Comparison of ENCODE assay signal across 15 cellular contexts in genomic region chr10:7302393-7303054, GRCh38.
A peak's percentile ranks its signal among the peaks of the same experiment; 100 is the strongest.
DNase-seq lines count a peak whose midpoint lies in the region; ATAC-seq, FAIRE-seq and TF ChIP-seq lines count a peak whose summit lies in the region.
"Had no signal": no experiment of that assay in that cellular context is flagged by ENCODE, and none has a peak within 500 bp of the region (broad histone marks: within the 10 kb centered on the region; RNA-seq: fewer than 3 reads in every experiment).

No MANE protein-coding gene starts in this region.

- H3K9me3 ChIP-seq in astrocyte (ENCODE audit: insufficient read depth, low read depth, low read length) (no peaks in the 10 kb centered on the region), right lobe of liver (no peaks in the 10 kb centered on the region)

- DNase-seq in activated naive CD4-positive, alpha-beta T cell treated with anti-CD3 and anti-CD28 coated beads for 36 hours, result no peak
- DNase-seq in astrocyte (ENCODE audit: low read depth) (peak; percentile 71), lung microvascular endothelial cell (ENCODE audit: low read depth in 2 of 2) (peak; percentile 6 to 12), urothelium cell line (ENCODE audit: low spot score) (peak; percentile 46), right lobe of liver (no peak)
- DNase-seq: activated CD4-positive, alpha-beta memory T cell treated with anti-CD3 and anti-CD28 coated beads, Interleukin-2, amount 10 ng/mL, durations not matched to agents 7 days and 5 days; Caco-2; left ventricle myocardium inferior; NCI-H748 treated with DMSO at 0.1 percent for 48 hours had no signal

- FAIRE-seq in astrocyte (lab: Jason Lieb, UNC) (no peak), urothelium cell line (lab: Jason Lieb, UNC) (no peak)
- FAIRE-seq: A204.1 had no signal

- 61% methylated on average over 4 of the region's 4 CpGs for WGBS in right lobe of liver (ENCODE audit: insufficient coverage, low coverage, low lambda C conversion rate, missing lambda C conversion rate)

- peaks cover 91% of the 10 kb centered on the region for H3K4me1 Mint-ChIP-seq in activated naive CD4-positive, alpha-beta T cell treated with anti-CD3 and anti-CD28 coated beads, Interleukin-2, amount 50 U/mL, for 24 hours
- peaks cover 54% of the 10 kb centered on the region for H3K4me1 Mint-ChIP-seq in activated naive CD4-positive, alpha-beta T cell treated with anti-CD3 and anti-CD28 coated beads for 36 hours (ENCODE audit: low read depth)
- peaks cover 27% of the 10 kb centered on the region for H3K4me1 Mint-ChIP-seq in astrocyte (ENCODE audit: low read depth, unreplicated experiment)
- H3K4me1 Mint-ChIP-seq: activated CD4-positive, alpha-beta memory T cell treated with anti-CD3 and anti-CD28 coated beads, Interleukin-2, amount 10 ng/mL, durations not matched to agents 7 days and 5 days had no signal

- H3K27ac ChIP-seq in astrocyte (ENCODE audit: low read depth, low read length) (no peak overlapping the region), right lobe of liver (no peak overlapping the region)
- H3K27ac ChIP-seq: left ventricle myocardium inferior had no signal

- H2AFZ ChIP-seq in astrocyte (ENCODE audit: low read depth, low read length), result no peak overlapping the region

- H3K79me2 ChIP-seq in astrocyte (ENCODE audit: insufficient read depth, low read length), result no peaks in the 10 kb centered on the region

- no peaks in the 10 kb centered on the region for H3K4me1 ChIP-seq in astrocyte (ENCODE audit: insufficient read depth, low read length)
- no peaks in the 10 kb centered on the region for H3K4me1 ChIP-seq in right lobe of liver
- H3K4me1 ChIP-seq: Caco-2 had no signal

- TF ChIP-seq POLR2A in right lobe of liver (IDR thresholded peaks at IDR 0.05), result no peak

- H3K9me3 Mint-ChIP-seq in activated naive CD4-positive, alpha-beta T cell treated with anti-CD3 and anti-CD28 coated beads, Interleukin-2, amount 50 U/mL, for 24 hours, result no peaks in the 10 kb centered on the region
- peaks cover 12% of the 10 kb centered on the region for H3K9me3 Mint-ChIP-seq in activated naive CD4-positive, alpha-beta T cell treated with anti-CD3 and anti-CD28 coated beads for 36 hours
- H3K9me3 Mint-ChIP-seq in astrocyte (ENCODE audit: unreplicated experiment), result peaks cover 10% of the 10 kb centered on the region
- H3K9me3 Mint-ChIP-seq: central memory CD8-positive, alpha-beta T cell had no signal

- peak overlapping the region; percentile 5 for H3K27ac Mint-ChIP-seq in activated naive CD4-positive, alpha-beta T cell treated with anti-CD3 and anti-CD28 coated beads, Interleukin-2, amount 50 U/mL, for 24 hours
- H3K27ac Mint-ChIP-seq in activated naive CD4-positive, alpha-beta T cell treated with anti-CD3 and anti-CD28 coated beads for 36 hours, result no peak overlapping the region
- H3K27ac Mint-ChIP-seq in astrocyte (ENCODE audit: unreplicated experiment), result peak overlapping the region; percentile 1
- H3K27ac Mint-ChIP-seq: activated CD4-positive, alpha-beta memory T cell treated with anti-CD3 and anti-CD28 coated beads, Interleukin-2, amount 10 ng/mL, durations not matched to agents 7 days and 5 days had no signal

- TF ChIP-seq CTCF in astrocyte (IDR thresholded peaks at IDR 0.05; ENCODE audit: insufficient read depth, low read depth, low read length) (no peak), right lobe of liver (IDR thresholded peaks at IDR 0.05) (no peak)

- H3K36me3 ChIP-seq in astrocyte (ENCODE audit: insufficient read depth, low read length) (no peaks in the 10 kb centered on the region), right lobe of liver (no peaks in the 10 kb centered on the region)
- H3K36me3 ChIP-seq: left ventricle myocardium inferior had no signal

- H3K4me2 ChIP-seq in astrocyte (ENCODE audit: low read length), result no peak overlapping the region

- peaks cover 21% of the 10 kb centered on the region for H3K36me3 Mint-ChIP-seq in activated naive CD4-positive, alpha-beta T cell treated with anti-CD3 and anti-CD28 coated beads, Interleukin-2, amount 50 U/mL, for 24 hours
- H3K36me3 Mint-ChIP-seq in activated naive CD4-positive, alpha-beta T cell treated with anti-CD3 and anti-CD28 coated beads for 36 hours (ENCODE audit: low read depth), result peaks cover 25% of the 10 kb centered on the region
- H3K36me3 Mint-ChIP-seq in astrocyte (ENCODE audit: low read depth, unreplicated experiment), result no peaks in the 10 kb centered on the region

- H3K27me3 Mint-ChIP-seq in activated naive CD4-positive, alpha-beta T cell treated with anti-CD3 and anti-CD28 coated beads, Interleukin-2, amount 50 U/mL, for 24 hours, result no peaks in the 10 kb centered on the region
- H3K27me3 Mint-ChIP-seq in activated naive CD4-positive, alpha-beta T cell treated with anti-CD3 and anti-CD28 coated beads for 36 hours (ENCODE audit: low read depth), result no peaks in the 10 kb centered on the region
- H3K27me3 Mint-ChIP-seq in astrocyte (ENCODE audit: low read depth, unreplicated experiment), result no peaks in the 10 kb centered on the region
- H3K27me3 Mint-ChIP-seq: activated CD4-positive, alpha-beta memory T cell treated with anti-CD3 and anti-CD28 coated beads, Interleukin-2, amount 10 ng/mL, durations not matched to agents 7 days and 5 days; central memory CD8-positive, alpha-beta T cell had no signal

- ATAC-seq in HG02973 (IDR thresholded peaks at IDR 0.05; ENCODE audit: unreplicated experiment) (no peak), HG03571 (IDR thresholded peaks at IDR 0.05; ENCODE audit: unreplicated experiment) (no peak), right lobe of liver (no peak)
- ATAC-seq: Right ventricle myocardium inferior had no signal

- H3K4me3 Mint-ChIP-seq in activated naive CD4-positive, alpha-beta T cell treated with anti-CD3 and anti-CD28 coated beads, Interleukin-2, amount 50 U/mL, for 24 hours, result no peak overlapping the region
- H3K4me3 Mint-ChIP-seq in activated naive CD4-positive, alpha-beta T cell treated with anti-CD3 and anti-CD28 coated beads for 36 hours, result no peak overlapping the region
- no peak overlapping the region for H3K4me3 Mint-ChIP-seq in astrocyte (ENCODE audit: unreplicated experiment)
- H3K4me3 Mint-ChIP-seq: activated CD4-positive, alpha-beta memory T cell treated with anti-CD3 and anti-CD28 coated beads, Interleukin-2, amount 10 ng/mL, durations not matched to agents 7 days and 5 days; central memory CD8-positive, alpha-beta T cell had no signal

- H4K20me1 ChIP-seq in astrocyte (ENCODE audit: insufficient read depth, low read length), result no peaks in the 10 kb centered on the region

- CTCF ChIA-PET in activated naive CD4-positive, alpha-beta T cell treated with anti-CD3 and anti-CD28 coated beads for 36 hours (lab: Charles Lee), result interaction anchor here (0.7 kb wide), 1 partner anchor 107 kb away, joined by 3 read pairs; no protein-coding TSS in a partner anchor

- H3K4me3 ChIP-seq in astrocyte (ENCODE audit: insufficient read depth, low read depth, low read length), result no peak overlapping the region
- no peak overlapping the region for H3K4me3 ChIP-seq in right lobe of liver
- H3K4me3 ChIP-seq: left ventricle myocardium inferior had no signal

- intact Hi-C loops in activated naive CD4-positive, alpha-beta T cell treated with anti-CD3 and anti-CD28 coated beads for 36 hours (cut with micrococcal nuclease), result no loop called here
- intact Hi-C loops in right lobe of liver (cut with DNase I), result no loop called here

- no peak overlapping the region for H3K9ac ChIP-seq in astrocyte (ENCODE audit: low read length)

- H3K27me3 ChIP-seq in astrocyte (ENCODE audit: insufficient read depth, low read length) (no peaks in the 10 kb centered on the region), right lobe of liver (no peaks in the 10 kb centered on the region)

Comparison
In these comparisons a context has a peak if more than half of its experiments do, and no peak if none do; other contexts are left out.
1. DNase-seq: peak in astrocyte (single experiment), lung microvascular endothelial cell (2 of 2) and urothelium cell line (single experiment); none in activated naive CD4-positive, alpha-beta T cell treated with anti-CD3 and anti-CD28 coated beads for 36 hours (single experiment) and right lobe of liver (0 of 3).